In the genomic region with DNA sequence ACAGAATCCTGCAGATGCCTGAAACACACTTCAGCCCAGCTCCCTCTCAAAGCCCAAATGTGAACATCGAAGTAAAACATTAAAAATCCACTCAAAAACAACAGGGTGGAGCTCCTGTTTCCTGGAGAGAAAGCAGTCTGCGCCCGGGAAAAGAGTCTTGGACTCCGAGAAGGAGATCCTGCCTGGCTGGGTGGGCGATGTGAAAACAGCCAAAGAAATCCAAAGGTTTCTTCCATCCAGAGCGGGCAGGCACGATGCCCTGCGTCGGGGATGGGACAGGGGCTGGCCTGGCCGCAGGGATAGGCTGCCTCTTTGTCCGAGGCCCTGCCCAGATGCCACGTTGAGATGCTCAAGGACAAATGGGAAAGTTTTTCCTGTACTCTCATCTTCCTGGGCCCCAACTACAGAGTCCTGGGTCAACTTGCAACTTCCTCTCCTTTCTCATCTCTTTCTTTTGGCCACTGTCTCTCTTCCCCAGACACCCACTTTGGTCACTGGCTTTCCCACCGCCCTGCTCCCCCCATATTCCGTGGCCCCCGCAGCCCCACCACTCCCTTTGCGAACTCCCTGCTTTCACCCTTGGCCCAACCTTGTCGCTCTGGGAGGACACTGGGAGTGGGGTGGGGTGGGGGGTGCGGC, we compare ENCODE assay signal across 1 cellular context.
A peak's percentile ranks its signal among the peaks of the same experiment; 100 is the strongest.
TF ChIP-seq lines count a peak whose summit lies in the region.

No MANE protein-coding gene starts in this region.

TF ChIP-seq in HepG2, 621 proteins besides CTCF, POLR2A, EP300 and RAD21 (continued from another document):
- TF ChIP-seq ZFP1 (CRISPR knock-in tag; IDR thresholded peaks at IDR 0.05): no peak; the same call in 1 of the 2 replicates
- no peak for TF ChIP-seq TCF7L2 (IDR thresholded peaks at IDR 0.05; ENCODE audit: low read depth, low read length)
- no peak for TF ChIP-seq NR1H2 (CRISPR knock-in tag; IDR thresholded peaks at IDR 0.05; ENCODE audit: borderline replicate concordance, low read depth)
- TF ChIP-seq IRF2 (CRISPR knock-in tag; IDR thresholded peaks at IDR 0.05): no peak; the same call in 1 of the 2 replicates
- TF ChIP-seq, protein P1, sequence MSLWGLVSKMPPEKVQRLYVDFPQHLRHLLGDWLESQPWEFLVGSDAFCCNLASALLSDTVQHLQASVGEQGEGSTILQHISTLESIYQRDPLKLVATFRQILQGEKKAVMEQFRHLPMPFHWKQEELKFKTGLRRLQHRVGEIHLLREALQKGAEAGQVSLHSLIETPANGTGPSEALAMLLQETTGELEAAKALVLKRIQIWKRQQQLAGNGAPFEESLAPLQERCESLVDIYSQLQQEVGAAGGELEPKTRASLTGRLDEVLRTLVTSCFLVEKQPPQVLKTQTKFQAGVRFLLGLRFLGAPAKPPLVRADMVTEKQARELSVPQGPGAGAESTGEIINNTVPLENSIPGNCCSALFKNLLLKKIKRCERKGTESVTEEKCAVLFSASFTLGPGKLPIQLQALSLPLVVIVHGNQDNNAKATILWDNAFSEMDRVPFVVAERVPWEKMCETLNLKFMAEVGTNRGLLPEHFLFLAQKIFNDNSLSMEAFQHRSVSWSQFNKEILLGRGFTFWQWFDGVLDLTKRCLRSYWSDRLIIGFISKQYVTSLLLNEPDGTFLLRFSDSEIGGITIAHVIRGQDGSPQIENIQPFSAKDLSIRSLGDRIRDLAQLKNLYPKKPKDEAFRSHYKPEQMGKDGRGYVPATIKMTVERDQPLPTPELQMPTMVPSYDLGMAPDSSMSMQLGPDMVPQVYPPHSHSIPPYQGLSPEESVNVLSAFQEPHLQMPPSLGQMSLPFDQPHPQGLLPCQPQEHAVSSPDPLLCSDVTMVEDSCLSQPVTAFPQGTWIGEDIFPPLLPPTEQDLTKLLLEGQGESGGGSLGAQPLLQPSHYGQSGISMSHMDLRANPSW (CRISPR knock-in tag; IDR thresholded peaks at IDR 0.05; ENCODE audit: borderline replicate concordance): no peak
- peak; percentile 74; the same call in 1 of the 2 replicates for TF ChIP-seq ZFX (CRISPR knock-in tag; IDR thresholded peaks at IDR 0.05; ENCODE audit: low read depth)
- TF ChIP-seq, protein P2, sequence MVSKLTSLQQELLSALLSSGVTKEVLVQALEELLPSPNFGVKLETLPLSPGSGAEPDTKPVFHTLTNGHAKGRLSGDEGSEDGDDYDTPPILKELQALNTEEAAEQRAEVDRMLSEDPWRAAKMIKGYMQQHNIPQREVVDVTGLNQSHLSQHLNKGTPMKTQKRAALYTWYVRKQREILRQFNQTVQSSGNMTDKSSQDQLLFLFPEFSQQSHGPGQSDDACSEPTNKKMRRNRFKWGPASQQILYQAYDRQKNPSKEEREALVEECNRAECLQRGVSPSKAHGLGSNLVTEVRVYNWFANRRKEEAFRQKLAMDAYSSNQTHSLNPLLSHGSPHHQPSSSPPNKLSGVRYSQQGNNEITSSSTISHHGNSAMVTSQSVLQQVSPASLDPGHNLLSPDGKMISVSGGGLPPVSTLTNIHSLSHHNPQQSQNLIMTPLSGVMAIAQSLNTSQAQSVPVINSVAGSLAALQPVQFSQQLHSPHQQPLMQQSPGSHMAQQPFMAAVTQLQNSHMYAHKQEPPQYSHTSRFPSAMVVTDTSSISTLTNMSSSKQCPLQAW (CRISPR knock-in tag; IDR thresholded peaks at IDR 0.05): no peak
- TF ChIP-seq, protein P3, sequence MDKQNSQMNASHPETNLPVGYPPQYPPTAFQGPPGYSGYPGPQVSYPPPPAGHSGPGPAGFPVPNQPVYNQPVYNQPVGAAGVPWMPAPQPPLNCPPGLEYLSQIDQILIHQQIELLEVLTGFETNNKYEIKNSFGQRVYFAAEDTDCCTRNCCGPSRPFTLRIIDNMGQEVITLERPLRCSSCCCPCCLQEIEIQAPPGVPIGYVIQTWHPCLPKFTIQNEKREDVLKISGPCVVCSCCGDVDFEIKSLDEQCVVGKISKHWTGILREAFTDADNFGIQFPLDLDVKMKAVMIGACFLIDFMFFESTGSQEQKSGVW (CRISPR knock-in tag; IDR thresholded peaks at IDR 0.05; ENCODE audit: borderline replicate concordance): no peak; the same call in 1 of the 2 replicates
- no peak for TF ChIP-seq SRSF9 (IDR thresholded peaks at IDR 0.05; ENCODE audit: borderline replicate concordance, insufficient read depth, low read depth, low read length, poor library complexity, severe bottlenecking)
- no peak for TF ChIP-seq ZNF644 (CRISPR knock-in tag; IDR thresholded peaks at IDR 0.05; ENCODE audit: low read depth)
- TF ChIP-seq LCORL (IDR thresholded peaks at IDR 0.05): no peak
- peak; percentile 83 for TF ChIP-seq LCORL (CRISPR knock-in tag; IDR thresholded peaks at IDR 0.05)
- no peak for TF ChIP-seq ZNF207 (IDR thresholded peaks at IDR 0.05; ENCODE audit: borderline replicate concordance)
- TF ChIP-seq, protein P4, sequence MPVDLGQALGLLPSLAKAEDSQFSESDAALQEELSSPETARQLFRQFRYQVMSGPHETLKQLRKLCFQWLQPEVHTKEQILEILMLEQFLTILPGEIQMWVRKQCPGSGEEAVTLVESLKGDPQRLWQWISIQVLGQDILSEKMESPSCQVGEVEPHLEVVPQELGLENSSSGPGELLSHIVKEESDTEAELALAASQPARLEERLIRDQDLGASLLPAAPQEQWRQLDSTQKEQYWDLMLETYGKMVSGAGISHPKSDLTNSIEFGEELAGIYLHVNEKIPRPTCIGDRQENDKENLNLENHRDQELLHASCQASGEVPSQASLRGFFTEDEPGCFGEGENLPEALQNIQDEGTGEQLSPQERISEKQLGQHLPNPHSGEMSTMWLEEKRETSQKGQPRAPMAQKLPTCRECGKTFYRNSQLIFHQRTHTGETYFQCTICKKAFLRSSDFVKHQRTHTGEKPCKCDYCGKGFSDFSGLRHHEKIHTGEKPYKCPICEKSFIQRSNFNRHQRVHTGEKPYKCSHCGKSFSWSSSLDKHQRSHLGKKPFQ (CRISPR knock-in tag; IDR thresholded peaks at IDR 0.05; ENCODE audit: insufficient replicate concordance): no peak
- TF ChIP-seq RXRA (CRISPR knock-in tag; IDR thresholded peaks at IDR 0.05): no peak
- TF ChIP-seq TBL1XR1 (IDR thresholded peaks at IDR 0.05; ENCODE audit: borderline replicate concordance, low read length, partially characterized antibody): no peak
- TF ChIP-seq FOXP1 (IDR thresholded peaks at IDR 0.05): no peak
- TF ChIP-seq FOXP1 (CRISPR knock-in tag; IDR thresholded peaks at IDR 0.05): no peak
- TF ChIP-seq, protein P5, sequence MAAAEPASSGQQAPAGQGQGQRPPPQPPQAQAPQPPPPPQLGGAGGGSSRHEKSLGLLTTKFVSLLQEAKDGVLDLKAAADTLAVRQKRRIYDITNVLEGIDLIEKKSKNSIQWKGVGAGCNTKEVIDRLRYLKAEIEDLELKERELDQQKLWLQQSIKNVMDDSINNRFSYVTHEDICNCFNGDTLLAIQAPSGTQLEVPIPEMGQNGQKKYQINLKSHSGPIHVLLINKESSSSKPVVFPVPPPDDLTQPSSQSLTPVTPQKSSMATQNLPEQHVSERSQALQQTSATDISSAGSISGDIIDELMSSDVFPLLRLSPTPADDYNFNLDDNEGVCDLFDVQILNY (CRISPR knock-in tag; conservative IDR thresholded peaks at IDR 0.05): no peak
- TF ChIP-seq ZBTB20 (CRISPR knock-in tag; IDR thresholded peaks at IDR 0.05; ENCODE audit: borderline replicate concordance, low read depth): no peak
- no peak for TF ChIP-seq ZNF121 (CRISPR knock-in tag; IDR thresholded peaks at IDR 0.05)
- TF ChIP-seq ZNF816 (CRISPR knock-in tag; IDR thresholded peaks at IDR 0.05; ENCODE audit: borderline replicate concordance): no peak
- TF ChIP-seq, protein P6, sequence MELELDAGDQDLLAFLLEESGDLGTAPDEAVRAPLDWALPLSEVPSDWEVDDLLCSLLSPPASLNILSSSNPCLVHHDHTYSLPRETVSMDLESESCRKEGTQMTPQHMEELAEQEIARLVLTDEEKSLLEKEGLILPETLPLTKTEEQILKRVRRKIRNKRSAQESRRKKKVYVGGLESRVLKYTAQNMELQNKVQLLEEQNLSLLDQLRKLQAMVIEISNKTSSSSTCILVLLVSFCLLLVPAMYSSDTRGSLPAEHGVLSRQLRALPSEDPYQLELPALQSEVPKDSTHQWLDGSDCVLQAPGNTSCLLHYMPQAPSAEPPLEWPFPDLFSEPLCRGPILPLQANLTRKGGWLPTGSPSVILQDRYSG (CRISPR knock-in tag; IDR thresholded peaks at IDR 0.05): no peak
- TF ChIP-seq ZNF124 (CRISPR knock-in tag; IDR thresholded peaks at IDR 0.05): no peak
TF ChIP-seq in HepG2: peak in this region for 118.
